Comparison of ENCODE assay signal across 8 cellular contexts in genomic region chr1:98051065-98051675, GRCh38.
DNase-seq lines count a peak whose midpoint lies in the region; ATAC-seq and TF ChIP-seq lines count a peak whose summit lies in the region.

No MANE protein-coding gene starts in this region.

- no peak for TF ChIP-seq POLR2A in GM18505 (IDR thresholded peaks at IDR 0.05; ENCODE audit: borderline replicate concordance, extremely low read depth, insufficient read depth, insufficient read length)

- DNase-seq in AG08395 (ENCODE audit: low spot score) (peak; percentile 55), NCI-H526 treated with DMSO at 0.1 percent for 48 hours (lab: John Stamatoyannopoulos, UW) (peak; percentile 41), midbrain (lab: John Stamatoyannopoulos, UW) (peak; percentile 84)
- DNase-seq in activated CD4-positive, alpha-beta T cell treated with anti-CD3 and anti-CD28 coated beads, Interleukin-2, amount 50 U/mL, for 48 hours: peak; percentile 74 to 81
- DNase-seq in effector memory CD8-positive, alpha-beta T cell: peak; percentile 64 to 78 (median 65)
- DNase-seq in stimulated activated naive CD8-positive, alpha-beta T cell treated with anti-CD3 and anti-CD28 coated beads, Interleukin-15, Interleukin-2, amounts not matched to agents 100 U/mL and 50 U/mL, for 24 hours: peak; percentile 75

- H3K36me3 Mint-ChIP-seq in effector memory CD8-positive, alpha-beta T cell (ENCODE audit: insufficient read depth): peaks cover 15% of the 10 kb centered on the region

- no peak overlapping the region for H3K27ac Mint-ChIP-seq in effector memory CD8-positive, alpha-beta T cell

- ATAC-seq in GM18505 (IDR thresholded peaks at IDR 0.05; ENCODE audit: unreplicated experiment) (peak; percentile 43), HG03342 (IDR thresholded peaks at IDR 0.05; ENCODE audit: unreplicated experiment) (peak; percentile 36)
- ATAC-seq in effector memory CD8-positive, alpha-beta T cell (replicated peaks): no peak
- ATAC-seq in stimulated activated naive CD8-positive, alpha-beta T cell treated with anti-CD3 and anti-CD28 coated beads, Interleukin-15, Interleukin-2, amounts not matched to agents 100 U/mL and 50 U/mL, for 24 hours: no peak

- peaks cover 26 to 39% of the 10 kb centered on the region in 2 donors for H3K4me1 Mint-ChIP-seq in effector memory CD8-positive, alpha-beta T cell (ENCODE audit: low read depth in 2 of 2)

- peaks cover 67 to 85% of the 10 kb centered on the region in 2 donors for H3K27me3 Mint-ChIP-seq in effector memory CD8-positive, alpha-beta T cell

- no peak overlapping the region for H3K4me3 Mint-ChIP-seq in effector memory CD8-positive, alpha-beta T cell

- no peaks in the 10 kb centered on the region for H3K9me3 Mint-ChIP-seq in effector memory CD8-positive, alpha-beta T cell

Comparison
In these comparisons a context has a peak if more than half of its experiments do, and no peak if none do; other contexts are left out.
1. ATAC-seq: peak in GM18505 (single experiment) and HG03342 (single experiment); none in effector memory CD8-positive, alpha-beta T cell (single experiment) and stimulated activated naive CD8-positive, alpha-beta T cell treated with anti-CD3 and anti-CD28 coated beads, Interleukin-15, Interleukin-2, amounts not matched to agents 100 U/mL and 50 U/mL, for 24 hours (single experiment).
2. Peak in every context shown above with its lines, with median percentiles within 50 percentile points of each other: DNase-seq.